Comparison of ENCODE assay signal across 8 cellular contexts in the genomic region with DNA sequence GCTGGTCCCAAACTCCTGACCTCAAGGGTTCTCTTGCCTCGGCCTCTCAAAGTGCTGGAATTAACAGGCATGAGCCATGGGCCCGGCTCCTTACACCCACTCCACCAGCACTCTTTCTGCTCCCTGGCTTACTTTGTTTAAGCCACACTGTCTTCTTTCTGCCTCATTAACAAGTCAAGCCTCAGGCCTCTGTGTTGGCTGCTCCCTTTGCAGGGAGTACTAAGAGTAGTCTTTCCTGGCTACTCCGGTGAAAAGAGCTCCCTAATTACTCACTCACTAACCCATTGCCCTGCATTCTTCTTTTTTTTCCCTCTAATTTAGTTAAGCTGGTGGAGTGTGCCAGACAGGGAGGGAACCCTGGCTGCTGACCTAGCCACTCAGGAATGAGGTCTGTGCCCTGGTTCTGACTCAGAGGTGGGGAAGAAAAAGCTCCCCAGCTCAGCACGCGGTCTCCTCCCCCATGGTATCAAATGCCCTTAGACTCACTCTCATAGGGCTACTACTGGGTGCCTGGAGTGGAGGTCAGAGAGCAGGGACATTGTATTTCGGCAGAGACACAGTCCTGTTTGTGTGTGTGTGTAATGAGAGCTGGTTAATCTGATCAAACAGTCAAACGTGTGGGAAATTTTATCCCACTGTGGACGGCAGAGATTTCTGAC. TPM values are rescaled to one million over a fixed set of nuclear protein-coding genes. Genes with fewer than 3 reads are reported as not detected.
DNase-seq lines count a peak whose midpoint lies in the region; ATAC-seq and TF ChIP-seq lines count a peak whose summit lies in the region.

No MANE protein-coding gene starts in this region.

- peak overlapping the region; percentile 91 for H2BK120ac ChIP-seq in IMR-90 (ENCODE audit: low read depth, low read length)

- H3K27me3 ChIP-seq in IMR-90 (ENCODE audit: control insufficient read depth, insufficient read depth, low read length) (no peaks in the 10 kb centered on the region), iPS-20b (ENCODE audit: insufficient read depth, low read length) (no peaks in the 10 kb centered on the region)

- peak overlapping the region; percentile 69 for H4K91ac ChIP-seq in IMR-90 (ENCODE audit: insufficient read depth, low read depth, low read length)

- H2AK5ac ChIP-seq in IMR-90 (ENCODE audit: low read depth, low read length): peak overlapping the region; percentile 38

- no peaks in the 10 kb centered on the region for H4K20me1 ChIP-seq in IMR-90 (ENCODE audit: insufficient read depth, low read length)

- TF ChIP-seq RAD21 in IMR-90 (IDR thresholded peaks at IDR 0.05; ENCODE audit: low read length): 0 out of 2 replicates have a peak, but pooled peaks have one; percentile 14

- no TSS peak for BruUV-seq in IMR-90 (replicated peaks; lab: Mats Ljungman, UMichigan)

- H3K4me2 ChIP-seq in IMR-90 (ENCODE audit: low read depth, low read length): peak overlapping the region; percentile 26

- H3K27ac ChIP-seq in IMR-90 (ENCODE audit: insufficient read depth, low read length) (peak overlapping the region; percentile 51), iPS-20b (ENCODE audit: low read length) (no peak overlapping the region)

- H3K56ac ChIP-seq in IMR-90 (ENCODE audit: extremely low read depth, insufficient read depth, low read length): peak overlapping the region; percentile 67

- ATAC-seq in IMR-90 (ENCODE audit: low read depth) (peak; percentile 97), HG03159 (IDR thresholded peaks at IDR 0.05; ENCODE audit: unreplicated experiment) (no peak)

- intact Hi-C loops in IMR-90 (cut with micrococcal nuclease): no loop called here

- dilution Hi-C loops in IMR-90 (cut with HindIII; ENCODE audit: low sequenced_read_pairs, unreplicated experiment): no loop called here

- no peak for TF ChIP-seq CTCF in IMR-90 (conservative IDR thresholded peaks at IDR 0.05; ENCODE audit: low read depth, low read length)

- peaks cover 0 to 30% of the 10 kb centered on the region in 2 experiments; a peak in 1 of 4 replicates for H3K79me1 ChIP-seq in IMR-90 (ENCODE audit: low read depth in 1 of 2, low read length in 2 of 2)

- H3K23ac ChIP-seq in IMR-90 (ENCODE audit: low read depth, low read length): peak overlapping the region; percentile 90

- H3K9me3 ChIP-seq in IMR-90 (ENCODE audit: control insufficient read depth, insufficient read depth, low read length): no peaks in the 10 kb centered on the region
- H3K9me3 ChIP-seq in iPS-20b (ENCODE audit: insufficient read depth, low read depth, low read length): no peaks in the 10 kb centered on the region

- H3K4ac ChIP-seq in IMR-90 (ENCODE audit: low read depth, low read length): peak overlapping the region; percentile 85

- H3K4me1 ChIP-seq in IMR-90 (ENCODE audit: control insufficient read depth, insufficient read depth, low read length) (peaks cover 13% of the 10 kb centered on the region), iPS-20b (ENCODE audit: insufficient read depth, low read length) (peaks cover 5% of the 10 kb centered on the region; the same call in 1 of the 2 replicates)

- H3K36me3 ChIP-seq in IMR-90 (ENCODE audit: control insufficient read depth, insufficient read depth, low read length): no peaks in the 10 kb centered on the region
- H3K36me3 ChIP-seq in iPS-20b (ENCODE audit: insufficient read depth, low read depth, low read length): peaks cover 10% of the 10 kb centered on the region

- CTCF ChIA-PET in IMR-90 (lab: Yijun Ruan, JAX): interaction anchor here (0.6 to 1.5 kb wide), 3 partner anchors 12 to 661 kb away, joined by 3 to 4 read pairs (median 3); no protein-coding TSS in a partner anchor

- H2AK9ac ChIP-seq in IMR-90 (replicated peaks; ENCODE audit: low read depth, low read length, poor library complexity): peak overlapping the region; percentile 65

- H2BK20ac ChIP-seq in IMR-90 (ENCODE audit: low read depth, low read length): peak overlapping the region; percentile 95

- H3K18ac ChIP-seq in IMR-90 (ENCODE audit: low read depth, low read length): peak overlapping the region; percentile 3; the same call in 1 of the 2 replicates

- H4K5ac ChIP-seq in IMR-90 (ENCODE audit: low read depth, low read length): no peak overlapping the region; the same call in 1 of the 2 replicates

- peak overlapping the region; percentile 69; the same call in 2 of the 3 replicates for H2BK15ac ChIP-seq in IMR-90 (ENCODE audit: low read depth, low read length)

- in situ Hi-C loops in IMR-90 (cut with MboI; ENCODE audit: low sequenced_read_pairs): loop anchor here (25.0 kb wide), 1 partner anchor 859 kb away; a partner anchor contains a TSS

- H2BK5ac ChIP-seq in IMR-90 (ENCODE audit: low read depth, low read length, poor library complexity, severe bottlenecking): peak overlapping the region; percentile 73

- TF ChIP-seq POLR2A in IMR-90 (IDR thresholded peaks at IDR 0.05; ENCODE audit: low read depth, low read length): no peak

- peak overlapping the region; percentile 85 for H2AFZ ChIP-seq in IMR-90 (replicated peaks; ENCODE audit: low read length, poor library complexity)

- H3K9ac ChIP-seq in IMR-90 (ENCODE audit: low read depth, low read length) (no peak overlapping the region; the same call in 1 of the 2 replicates), iPS-20b (ENCODE audit: low read depth, low read length) (peak overlapping the region; percentile 43)

- H3K9me1 ChIP-seq in IMR-90 (ENCODE audit: insufficient read depth, low read length): peaks cover 22% of the 10 kb centered on the region

- 8% methylated on average over 2 of the region's 8 CpGs; no CpG with 5 or more reads in 1 of the 2 experiments for WGBS in IMR-90 (ENCODE audit: extremely low coverage in 2 of 2, insufficient read length in 1 of 2), 2 experiments

- H3K14ac ChIP-seq in IMR-90 (replicated peaks; ENCODE audit: low read depth, low read length): peak overlapping the region; percentile 83

- no peak overlapping the region for H3K4me3 ChIP-seq in IMR-90 (ENCODE audit: insufficient read depth, low read depth, low read length)
- no peak overlapping the region for H3K4me3 ChIP-seq in iPS-20b (ENCODE audit: low read length)

- H4K8ac ChIP-seq in IMR-90 (ENCODE audit: low read depth in 2 of 2, low read length in 2 of 2): peak overlapping the region in 1 of 2 experiments; percentile 85; a peak in 1 of 4 replicates

- POLR2A ChIA-PET in IMR-90 (lab: Charles Lee; ENCODE audit: unreplicated experiment): no interaction called here

- peak; percentile 48 for DNase-seq in Ammon's horn (ENCODE audit: low spot score)
- DNase-seq in IMR-90: peak; percentile 97
- peak; percentile 88 for DNase-seq in amniotic stem cell (lab: John Stamatoyannopoulos, UW)
- DNase-seq in smooth muscle cell of the brain vasculature (ENCODE audit: low read depth, low spot score): peak; percentile 70
- DNase-seq in T-helper 9 cell: no peak
- no peak for DNase-seq in stimulated activated CD4-positive, alpha-beta T cell treated with anti-CD3 and anti-CD28 coated beads, Interleukin-15, amount 100 ng/mL, for 24 hours

TF ChIP-seq in IMR-90, 13 proteins besides CTCF, POLR2A, EP300 and RAD21 (continues in another document):
- TF ChIP-seq MAFK (IDR thresholded peaks at IDR 0.05; ENCODE audit: low read depth, low read length) (no peak), RFX5 (IDR thresholded peaks at IDR 0.05; ENCODE audit: low read depth, low read length) (no peak), FOS (IDR thresholded peaks at IDR 0.05; ENCODE audit: low read depth, low read length) (peak; percentile 86), CEBPB (IDR thresholded peaks at IDR 0.05; ENCODE audit: low read depth, low read length) (no peak), MAZ (IDR thresholded peaks at IDR 0.05; ENCODE audit: borderline replicate concordance, low read depth, low read length) (peak; percentile 76), RCOR1 (IDR thresholded peaks at IDR 0.05; ENCODE audit: insufficient replicate concordance, low read length) (peak; percentile 13), NFE2L2 (IDR thresholded peaks at IDR 0.05; ENCODE audit: low read depth, low read length) (no peak), CHD1 (IDR thresholded peaks at IDR 0.05; ENCODE audit: low read depth, low read length) (no peak), SMC3 (IDR thresholded peaks at IDR 0.05; ENCODE audit: low read depth, low read length) (no peak)
- TF ChIP-seq, protein P1, sequence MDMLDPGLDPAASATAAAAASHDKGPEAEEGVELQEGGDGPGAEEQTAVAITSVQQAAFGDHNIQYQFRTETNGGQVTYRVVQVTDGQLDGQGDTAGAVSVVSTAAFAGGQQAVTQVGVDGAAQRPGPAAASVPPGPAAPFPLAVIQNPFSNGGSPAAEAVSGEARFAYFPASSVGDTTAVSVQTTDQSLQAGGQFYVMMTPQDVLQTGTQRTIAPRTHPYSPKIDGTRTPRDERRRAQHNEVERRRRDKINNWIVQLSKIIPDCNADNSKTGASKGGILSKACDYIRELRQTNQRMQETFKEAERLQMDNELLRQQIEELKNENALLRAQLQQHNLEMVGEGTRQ (IDR thresholded peaks at IDR 0.05; ENCODE audit: low read depth, low read length): no peak
- TF ChIP-seq, protein P2, sequence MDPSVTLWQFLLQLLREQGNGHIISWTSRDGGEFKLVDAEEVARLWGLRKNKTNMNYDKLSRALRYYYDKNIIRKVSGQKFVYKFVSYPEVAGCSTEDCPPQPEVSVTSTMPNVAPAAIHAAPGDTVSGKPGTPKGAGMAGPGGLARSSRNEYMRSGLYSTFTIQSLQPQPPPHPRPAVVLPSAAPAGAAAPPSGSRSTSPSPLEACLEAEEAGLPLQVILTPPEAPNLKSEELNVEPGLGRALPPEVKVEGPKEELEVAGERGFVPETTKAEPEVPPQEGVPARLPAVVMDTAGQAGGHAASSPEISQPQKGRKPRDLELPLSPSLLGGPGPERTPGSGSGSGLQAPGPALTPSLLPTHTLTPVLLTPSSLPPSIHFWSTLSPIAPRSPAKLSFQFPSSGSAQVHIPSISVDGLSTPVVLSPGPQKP (IDR thresholded peaks at IDR 0.05; ENCODE audit: borderline replicate concordance, low read depth, low read length): no peak

RNA-seq across cellular contexts. Expression of a gene that starts 19.8 kb away (rescaled TPM):
- 21.4 and 23.7 TPM in 2 replicates for total RNA-seq in IMR-90 (2012; rRNA removed)
- 16.4 and 17.1 TPM in 2 replicates for polyA plus RNA-seq in IMR-90 (2012; rRNA removed)
- polyA plus RNA-seq in IMR-90 (2012; cell fraction: cytosol; rRNA removed): 10.8 and 12.1 TPM in 2 replicates
- polyA plus RNA-seq in IMR-90 (2012; cell fraction: nucleus; rRNA removed; ENCODE audit: low replicate concordance): 8.3 and 10.0 TPM in 2 replicates

RNA-seq across cellular contexts. Expression of a gene that starts 24.9 kb away (rescaled TPM):
- total RNA-seq in IMR-90 (2012; rRNA removed): not detected in 2 replicates
- not detected in 2 replicates for polyA plus RNA-seq in IMR-90 (2012; rRNA removed)
- 0.08 TPM in 1 of 2 replicates, not detected in the other for polyA plus RNA-seq in IMR-90 (2012; cell fraction: cytosol; rRNA removed)
- polyA plus RNA-seq in IMR-90 (2012; cell fraction: nucleus; rRNA removed; ENCODE audit: low replicate concordance): 0.23 TPM in 1 of 2 replicates, not detected in the other

RNA-seq across cellular contexts. Expression of a gene that starts 47.5 kb away (rescaled TPM):
- total RNA-seq in IMR-90 (2012; rRNA removed): not detected in 2 replicates
- polyA plus RNA-seq in IMR-90 (2012; rRNA removed): not detected in 2 replicates
- polyA plus RNA-seq in IMR-90 (2012; cell fraction: cytosol; rRNA removed): not detected in 2 replicates
- polyA plus RNA-seq in IMR-90 (2012; cell fraction: nucleus; rRNA removed; ENCODE audit: low replicate concordance): not detected in 2 replicates

RNA-seq across cellular contexts. Expression of a gene that starts 53.2 kb away (rescaled TPM):
- total RNA-seq in IMR-90 (2012; rRNA removed): 4.4 and 5.2 TPM in 2 replicates
- 3.1 and 3.2 TPM in 2 replicates for polyA plus RNA-seq in IMR-90 (2012; rRNA removed)
- 1.0 and 3.3 TPM in 2 replicates for polyA plus RNA-seq in IMR-90 (2012; cell fraction: cytosol; rRNA removed)
- 1.7 and 5.6 TPM in 2 replicates for polyA plus RNA-seq in IMR-90 (2012; cell fraction: nucleus; rRNA removed; ENCODE audit: low replicate concordance)

Comparison
In these comparisons a context has a peak if more than half of its experiments do, and no peak if none do; other contexts are left out.
1. DNase-seq: peak in Ammon's horn (single experiment), IMR-90 (single experiment), amniotic stem cell (single experiment) and smooth muscle cell of the brain vasculature (single experiment); none in T-helper 9 cell (single experiment) and stimulated activated CD4-positive, alpha-beta T cell treated with anti-CD3 and anti-CD28 coated beads, Interleukin-15, amount 100 ng/mL, for 24 hours (single experiment).